In the genomic region with DNA sequence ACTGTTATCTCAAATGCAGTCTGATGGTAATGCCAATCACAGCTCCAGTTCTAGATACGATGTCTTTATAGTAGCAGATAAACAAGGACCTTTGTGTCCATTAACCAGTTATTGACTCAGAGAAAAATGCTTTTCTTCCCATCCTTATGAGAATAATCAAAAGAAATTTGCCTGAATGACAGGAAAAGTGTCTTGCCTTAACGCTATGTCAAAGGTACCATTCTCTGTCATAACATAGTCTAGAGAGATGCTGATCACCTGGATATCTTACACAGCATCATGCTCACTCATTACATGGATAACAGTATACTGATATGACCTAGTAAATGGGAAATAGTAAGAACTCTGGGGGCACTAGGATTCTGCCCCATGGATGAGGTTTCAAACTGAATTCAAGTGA, we compare ENCODE assay signal across 27 cellular contexts.
"Had no signal": no experiment of that assay in that cellular context is flagged by ENCODE, and none has a peak within 500 bp of the region (broad histone marks: within the 10 kb centered on the region; RNA-seq: fewer than 3 reads in every experiment).

No MANE protein-coding gene starts in this region.

- DNase-seq: activated CD4-positive, alpha-beta T cell treated with anti-CD3 and anti-CD28 coated beads for 48 hours; activated CD4-positive, alpha-beta T cell treated with anti-CD3 and anti-CD28 coated beads, Interleukin-2, amount 50 U/mL, for 48 hours; activated CD4-positive, CD25-positive, alpha-beta regulatory T cell treated with anti-CD3 and anti-CD28 coated beads, Interleukin-2, amount 50 U/mL, for 72 hours; activated CD8-positive, alpha-beta memory T cell treated with anti-CD3 and anti-CD28 coated beads, Interleukin-2, amount 10 ng/mL, durations not matched to agents 7 days and 5 days; activated effector memory CD4-positive, alpha-beta T cell treated with Interleukin-2 at 50 U/mL for 16 hours; activated naive CD4-positive, alpha-beta T cell; activated T-cell treated with anti-CD3 and anti-CD28 coated beads, Interleukin-2, amount 50 U/mL, for 24 hours; amygdala; cortex of kidney; NCI-H1092; NCI-H1417; NCI-H2029; NCI-H2107; NCI-H2171 treated with DMSO at 0.1 percent for 48 hours; NCI-H226; NCI-H510A; NCI-H526 treated with DMSO at 0.1 percent for 48 hours; NCI-H82; OCI-M1; Right ventricle myocardium superior; T-helper 17 cell; T-helper 9 cell had no signal

- H3K27ac ChIP-seq: RWPE1, SJSA1 had no signal

- H3K4me3 ChIP-seq: SJSA1 had no signal

- H3K27me3 ChIP-seq: SJSA1 had no signal

- H3K36me3 ChIP-seq: SJSA1 had no signal

- ATAC-seq: activated CD8-positive, alpha-beta memory T cell treated with anti-CD3 and anti-CD28 coated beads, Interleukin-2, amount 10 ng/mL, durations not matched to agents 7 days and 5 days; activated naive CD4-positive, alpha-beta T cell treated with anti-CD3 and anti-CD28 coated beads, Interleukin-2, amount 50 U/mL, for 72 hours; Panc1; T-helper 17 cell; WTC11 had no signal

- H3K9me3 ChIP-seq: SJSA1 had no signal
